ENCODE assay signal across 11 cellular contexts in genomic region chr12:83473408-83474095, GRCh38.
DNase-seq lines count a peak whose midpoint lies in the region; ATAC-seq lines count a peak whose summit lies in the region.
"Had no signal": no experiment of that assay in that cellular context is flagged by ENCODE, and none has a peak within 500 bp of the region (broad histone marks: within the 10 kb centered on the region; RNA-seq: fewer than 3 reads in every experiment).

No MANE protein-coding gene starts in this region.

- no peaks in the 10 kb centered on the region for H3K36me3 Mint-ChIP-seq in activated CD8-positive, alpha-beta T cell treated with anti-CD3 and anti-CD28 coated beads, Interleukin-2, amount 10 ng/mL, durations not matched to agents 7 days and 5 days (ENCODE audit: low read depth)
- H3K36me3 Mint-ChIP-seq in natural killer cell treated with Interleukin-12 subunit alpha and Interleukin-12 subunit beta and Interleukin-15 and Interleukin-18, amount 100 ng/mL, for 72 hours, result no peaks in the 10 kb centered on the region

- no peaks in the 10 kb centered on the region for H3K27me3 Mint-ChIP-seq in activated CD8-positive, alpha-beta T cell treated with anti-CD3 and anti-CD28 coated beads, Interleukin-2, amount 10 ng/mL, durations not matched to agents 7 days and 5 days (ENCODE audit: low read depth)
- no peaks in the 10 kb centered on the region for H3K27me3 Mint-ChIP-seq in natural killer cell treated with Interleukin-12 subunit alpha and Interleukin-12 subunit beta and Interleukin-15 and Interleukin-18, amount 100 ng/mL, for 72 hours

- no peaks in the 10 kb centered on the region for H3K4me1 Mint-ChIP-seq in activated CD8-positive, alpha-beta T cell treated with anti-CD3 and anti-CD28 coated beads, Interleukin-2, amount 10 ng/mL, durations not matched to agents 7 days and 5 days (ENCODE audit: low read depth)
- H3K4me1 Mint-ChIP-seq in natural killer cell treated with Interleukin-12 subunit alpha and Interleukin-12 subunit beta and Interleukin-15 and Interleukin-18, amount 100 ng/mL, for 72 hours (ENCODE audit: low read depth in 2 of 2), result no peaks in the 10 kb centered on the region

- CTCF ChIA-PET in activated CD8-positive, alpha-beta T cell treated with anti-CD3 and anti-CD28 coated beads, Interleukin-2, amount 10 ng/mL, durations not matched to agents 7 days and 5 days (lab: Charles Lee), result interaction anchor here (0.6 kb wide), 1 partner anchor 48 kb away, joined by 3 read pairs; no protein-coding TSS in a partner anchor

- peak; percentile 46 for DNase-seq in DMS53 treated with DMSO at 0.1 percent for 48 hours (lab: John Stamatoyannopoulos, UW; ENCODE audit: unreplicated experiment)
- DNase-seq in HT1080 (ENCODE audit: low read depth), result peak; percentile 0
- no peak for DNase-seq in HK-2 (ENCODE audit: unreplicated experiment)
- DNase-seq in NAMALWA (ENCODE audit: low spot score), result no peak
- DNase-seq in activated CD8-positive, alpha-beta T cell treated with anti-CD3 and anti-CD28 coated beads, Interleukin-2, amount 10 ng/mL, durations not matched to agents 7 days and 5 days, result no peak
- no peak for DNase-seq in natural killer cell treated with Interleukin-12 subunit alpha and Interleukin-12 subunit beta and Interleukin-15 and Interleukin-18, amount 100 ng/mL, for 72 hours (ENCODE audit: low spot score)
- DNase-seq: mammary epithelial cell, NCI-H1417 treated with DMSO at 0.1 percent for 48 hours had no signal

- no peak overlapping the region for H3K27ac Mint-ChIP-seq in activated CD8-positive, alpha-beta T cell treated with anti-CD3 and anti-CD28 coated beads, Interleukin-2, amount 10 ng/mL, durations not matched to agents 7 days and 5 days
- H3K27ac Mint-ChIP-seq in natural killer cell treated with Interleukin-12 subunit alpha and Interleukin-12 subunit beta and Interleukin-15 and Interleukin-18, amount 100 ng/mL, for 72 hours, result no peak overlapping the region
- H3K27ac Mint-ChIP-seq: progenitor cell of endocrine pancreas had no signal

- no peaks in the 10 kb centered on the region for H3K9me3 Mint-ChIP-seq in activated CD8-positive, alpha-beta T cell treated with anti-CD3 and anti-CD28 coated beads, Interleukin-2, amount 10 ng/mL, durations not matched to agents 7 days and 5 days (ENCODE audit: insufficient read depth)
- peaks cover 10% of the 10 kb centered on the region for H3K9me3 Mint-ChIP-seq in natural killer cell treated with Interleukin-12 subunit alpha and Interleukin-12 subunit beta and Interleukin-15 and Interleukin-18, amount 100 ng/mL, for 72 hours

- ATAC-seq in GM19463 (IDR thresholded peaks at IDR 0.05; ENCODE audit: unreplicated experiment) (peak; percentile 98), HG02943 (IDR thresholded peaks at IDR 0.05; ENCODE audit: low read depth, unreplicated experiment) (peak; percentile 98)
- no peak for ATAC-seq in activated CD8-positive, alpha-beta T cell treated with anti-CD3 and anti-CD28 coated beads, Interleukin-2, amount 10 ng/mL, durations not matched to agents 7 days and 5 days
- no peak for ATAC-seq in natural killer cell treated with Interleukin-12 subunit alpha and Interleukin-12 subunit beta and Interleukin-15 and Interleukin-18, amount 100 ng/mL, for 72 hours

- H3K4me3 Mint-ChIP-seq in activated CD8-positive, alpha-beta T cell treated with anti-CD3 and anti-CD28 coated beads, Interleukin-2, amount 10 ng/mL, durations not matched to agents 7 days and 5 days, result no peak overlapping the region
- H3K4me3 Mint-ChIP-seq in natural killer cell treated with Interleukin-12 subunit alpha and Interleukin-12 subunit beta and Interleukin-15 and Interleukin-18, amount 100 ng/mL, for 72 hours, result no peak overlapping the region

- POLR2A ChIA-PET in activated CD8-positive, alpha-beta T cell treated with anti-CD3 and anti-CD28 coated beads, Interleukin-2, amount 10 ng/mL, durations not matched to agents 7 days and 5 days (lab: Charles Lee), result no interaction called here

Comparison
In these comparisons a context has a peak if more than half of its experiments do, and no peak if none do; other contexts are left out.
1. DNase-seq: peak in DMS53 treated with DMSO at 0.1 percent for 48 hours (single experiment) and HT1080 (single experiment); none in HK-2 (single experiment), NAMALWA (single experiment), activated CD8-positive, alpha-beta T cell treated with anti-CD3 and anti-CD28 coated beads, Interleukin-2, amount 10 ng/mL, durations not matched to agents 7 days and 5 days (single experiment) and natural killer cell treated with Interleukin-12 subunit alpha and Interleukin-12 subunit beta and Interleukin-15 and Interleukin-18, amount 100 ng/mL, for 72 hours (single experiment).
2. ATAC-seq: peak in GM19463 (single experiment) and HG02943 (single experiment); none in activated CD8-positive, alpha-beta T cell treated with anti-CD3 and anti-CD28 coated beads, Interleukin-2, amount 10 ng/mL, durations not matched to agents 7 days and 5 days (single experiment) and natural killer cell treated with Interleukin-12 subunit alpha and Interleukin-12 subunit beta and Interleukin-15 and Interleukin-18, amount 100 ng/mL, for 72 hours (0 of 2).